Comparison of ENCODE assay signal across 8 cellular contexts in the genomic region with DNA sequence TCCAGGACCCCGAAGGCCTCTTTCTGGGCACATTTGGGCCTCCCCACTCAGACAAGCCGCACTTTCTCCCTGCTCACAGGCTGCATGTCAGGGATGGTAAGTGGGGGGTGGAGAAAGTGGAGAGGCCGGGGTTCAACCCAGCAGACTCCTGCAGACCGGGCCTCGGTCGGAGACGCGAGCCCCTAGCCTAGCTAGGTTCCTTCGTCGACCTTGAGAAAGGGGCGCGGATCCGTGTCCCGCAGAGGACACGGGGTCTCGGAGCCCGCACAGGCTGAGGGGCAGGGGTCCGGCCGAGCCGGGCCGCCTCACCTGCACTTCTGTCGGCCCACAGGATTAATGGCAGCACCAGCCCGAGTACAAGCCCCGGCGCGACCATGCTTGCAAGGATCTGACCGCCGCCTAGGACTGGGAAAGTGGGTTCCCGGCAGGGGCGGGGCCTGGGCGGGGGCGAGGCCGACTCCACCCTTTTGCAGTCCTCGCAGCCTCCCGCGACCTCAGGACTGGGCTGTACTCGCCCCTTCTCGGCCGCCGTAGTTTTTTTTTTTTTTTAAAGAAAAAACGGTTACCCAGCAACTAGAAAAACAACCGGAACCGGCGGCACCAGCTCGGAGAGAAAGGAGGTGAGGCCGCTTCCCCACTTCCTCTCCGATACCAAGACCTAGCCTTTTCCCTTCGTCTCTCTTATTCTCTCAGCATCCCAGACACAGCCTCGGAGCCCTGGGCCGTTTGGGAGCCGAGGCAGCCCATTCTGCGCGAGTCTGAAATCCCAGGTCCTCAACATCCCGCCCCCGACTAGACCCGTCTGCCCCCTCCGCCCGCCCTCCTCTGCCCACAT. TPM values are rescaled to one million over a fixed set of nuclear protein-coding genes. Genes with fewer than 3 reads are reported as not detected.
A peak's percentile ranks its signal among the peaks of the same experiment; 100 is the strongest.
DNase-seq lines count a peak whose midpoint lies in the region; ATAC-seq and TF ChIP-seq lines count a peak whose summit lies in the region.

A gene with protein sequence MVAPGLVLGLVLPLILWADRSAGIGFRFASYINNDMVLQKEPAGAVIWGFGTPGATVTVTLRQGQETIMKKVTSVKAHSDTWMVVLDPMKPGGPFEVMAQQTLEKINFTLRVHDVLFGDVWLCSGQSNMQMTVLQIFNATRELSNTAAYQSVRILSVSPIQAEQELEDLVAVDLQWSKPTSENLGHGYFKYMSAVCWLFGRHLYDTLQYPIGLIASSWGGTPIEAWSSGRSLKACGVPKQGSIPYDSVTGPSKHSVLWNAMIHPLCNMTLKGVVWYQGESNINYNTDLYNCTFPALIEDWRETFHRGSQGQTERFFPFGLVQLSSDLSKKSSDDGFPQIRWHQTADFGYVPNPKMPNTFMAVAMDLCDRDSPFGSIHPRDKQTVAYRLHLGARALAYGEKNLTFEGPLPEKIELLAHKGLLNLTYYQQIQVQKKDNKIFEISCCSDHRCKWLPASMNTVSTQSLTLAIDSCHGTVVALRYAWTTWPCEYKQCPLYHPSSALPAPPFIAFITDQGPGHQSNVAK (minus strand): TSS at position 407 of the 835 bp plus-strand sequence. CDS start 31 bp downstream, at position 376.
A gene (plus strand): TSS at position 572 of the 835 bp plus-strand sequence. CDS start 1,361 bp downstream, outside the sequence.

- peak; percentile 79 for DNase-seq in BJ (ENCODE audit: low read depth)
- DNase-seq in GM19238 (ENCODE audit: insufficient read length, low spot score), result peak; percentile 82
- peak; percentile 94 for DNase-seq in NCI-H69 (lab: John Stamatoyannopoulos, UW)
- peak; percentile 67 to 69 for DNase-seq in activated CD4-positive, alpha-beta T cell treated with anti-CD3 and anti-CD28 coated beads, Interleukin-2, amount 50 U/mL, for 4 hours
- DNase-seq in dermis blood vessel endothelial cell, result peak; percentile 97
- DNase-seq in left lobe of liver (ENCODE audit: low spot score), result peak; percentile 94
- peak; percentile 86 to 93 for DNase-seq in stimulated activated CD4-positive, alpha-beta T cell treated with anti-CD3 and anti-CD28 coated beads, Interleukin-2, amount 100 ng/mL, for 24 hours

- no peaks in the 10 kb centered on the region for H3K36me3 ChIP-seq in BJ (ENCODE audit: control insufficient read depth, insufficient read depth, low read length)

- no peaks in the 10 kb centered on the region; the same call in 1 of the 2 replicates for H3K27me3 ChIP-seq in BJ (ENCODE audit: control insufficient read depth, insufficient read depth, low read length)

- POLR2A ChIA-PET in BJ (lab: Charles Lee), result interaction anchor here (0.5 to 0.6 kb wide), 6 partner anchors 10 to 685 kb away, joined by 3 to 7 read pairs (median 4); a partner anchor contains a TSS

- CTCF ChIA-PET in BJ (lab: Yijun Ruan, JAX), result interaction anchor here (0.6 to 6.5 kb wide), 11 partner anchors 17 to 883 kb away, joined by 3 to 78 read pairs (median 4); a partner anchor contains a TSS

- no peak for TF ChIP-seq CTCF in BJ (IDR thresholded peaks at IDR 0.05; ENCODE audit: insufficient read depth, low read depth, low read length)

- H3K4me3 ChIP-seq in BJ (ENCODE audit: low read depth, low read length), result peak within 1 kb of the TSS; percentile 96

- ATAC-seq in HG03439 (IDR thresholded peaks at IDR 0.05; ENCODE audit: unreplicated experiment) (peak; percentile 90), left lobe of liver (peak; percentile 98)

RNA-seq across cellular contexts. Expression of the first gene that starts in this region (rescaled TPM):
- 42.1 and 43.8 TPM in 2 replicates for polyA plus RNA-seq in BJ (2011; rRNA removed)
- 2.4 and 4.5 TPM in 2 replicates for polyA minus RNA-seq in BJ (2011; rRNA and poly(A)+ RNA removed)
- total RNA-seq in dermis blood vessel endothelial cell (20.8 and 22.0 TPM in 2 replicates), left lobe of liver (34.4 TPM)

RNA-seq across cellular contexts. Expression of the second gene that starts in this region (rescaled TPM):
- 2.9 and 12.1 TPM in 2 replicates for polyA plus RNA-seq in BJ (2011; rRNA removed)
- polyA minus RNA-seq in BJ (2011; rRNA and poly(A)+ RNA removed), result 2.6 and 4.5 TPM in 2 replicates
- total RNA-seq in dermis blood vessel endothelial cell (5.8 and 6.9 TPM in 2 replicates), left lobe of liver (0.86 TPM)

Comparison
In these comparisons a context has a peak if more than half of its experiments do, and no peak if none do; other contexts are left out.
1. Peak in every context shown above with its lines: DNase-seq, ATAC-seq and H3K4me3 ChIP-seq.